ENCODE assay signal across 1 cellular context in genomic region chr10:35336084-35336831, GRCh38.
TF ChIP-seq lines count a peak whose summit lies in the region.

Gene CCNY, plus strand, starts transcription at chr10:35336509. Its CDS starts 545 bp downstream, at chr10:35337054.

TF ChIP-seq in HepG2, 621 proteins besides CTCF, POLR2A, EP300 and RAD21 (continued from another document and continues in another):
- TF ChIP-seq ZNF564 (CRISPR knock-in tag; IDR thresholded peaks at IDR 0.05) (peak; percentile 21; the same call in 1 of the 2 replicates), ZNF709 (CRISPR knock-in tag; IDR thresholded peaks at IDR 0.05) (peak; percentile 75), ZSCAN20 (CRISPR knock-in tag; IDR thresholded peaks at IDR 0.05; ENCODE audit: borderline replicate concordance) (peak; percentile 79), ZFY (CRISPR knock-in tag; IDR thresholded peaks at IDR 0.05) (peak; percentile 94), ZGPAT (CRISPR knock-in tag; IDR thresholded peaks at IDR 0.05) (peak; percentile 80), TFDP2 (CRISPR knock-in tag; IDR thresholded peaks at IDR 0.05) (0 out of 2 replicates have a peak, but pooled peaks have one; percentile 17), YEATS2 (CRISPR knock-in tag; IDR thresholded peaks at IDR 0.05; ENCODE audit: borderline replicate concordance) (no peak), ZNF687 (CRISPR knock-in tag; IDR thresholded peaks at IDR 0.05) (peak; percentile 72), ZBTB44 (CRISPR knock-in tag; IDR thresholded peaks at IDR 0.05) (0 out of 2 replicates have a peak, but pooled peaks have one; percentile 51), HOXA3 (CRISPR knock-in tag; IDR thresholded peaks at IDR 0.05) (peak; percentile 47), NONO (IDR thresholded peaks at IDR 0.05) (no peak), NONO (CRISPR knock-in tag; conservative IDR thresholded peaks at IDR 0.05) (0 out of 2 replicates have a peak, but pooled peaks have one; percentile 47), BRF2 (CRISPR knock-in tag; IDR thresholded peaks at IDR 0.05) (no peak), ZNF414 (CRISPR knock-in tag; IDR thresholded peaks at IDR 0.05) (peak; percentile 54; the same call in 1 of the 2 replicates), MXD4 (CRISPR knock-in tag; IDR thresholded peaks at IDR 0.05) (0 out of 2 replicates have a peak, but pooled peaks have one; percentile 69), HOXD1 (CRISPR knock-in tag; IDR thresholded peaks at IDR 0.05) (peak; percentile 81; the same call in 1 of the 2 replicates), IRF1 (CRISPR knock-in tag; IDR thresholded peaks at IDR 0.05; ENCODE audit: low read depth) (no peak), ZSCAN5A (CRISPR knock-in tag; IDR thresholded peaks at IDR 0.05; ENCODE audit: borderline replicate concordance) (no peak), PATZ1 (CRISPR knock-in tag; IDR thresholded peaks at IDR 0.05) (peak; percentile 43), UBTF (CRISPR knock-in tag; IDR thresholded peaks at IDR 0.05) (peak; percentile 55; the same call in 1 of the 2 replicates), TBX3 (IDR thresholded peaks at IDR 0.05; ENCODE audit: borderline replicate concordance) (no peak), FOXM1 (CRISPR knock-in tag; IDR thresholded peaks at IDR 0.05) (no peak), SALL1 (CRISPR knock-in tag; IDR thresholded peaks at IDR 0.05) (peak; percentile 74), ZNF691 (CRISPR knock-in tag; IDR thresholded peaks at IDR 0.05; ENCODE audit: borderline replicate concordance, low read depth) (peak; percentile 51; the same call in 1 of the 2 replicates)
